In the genomic region with DNA sequence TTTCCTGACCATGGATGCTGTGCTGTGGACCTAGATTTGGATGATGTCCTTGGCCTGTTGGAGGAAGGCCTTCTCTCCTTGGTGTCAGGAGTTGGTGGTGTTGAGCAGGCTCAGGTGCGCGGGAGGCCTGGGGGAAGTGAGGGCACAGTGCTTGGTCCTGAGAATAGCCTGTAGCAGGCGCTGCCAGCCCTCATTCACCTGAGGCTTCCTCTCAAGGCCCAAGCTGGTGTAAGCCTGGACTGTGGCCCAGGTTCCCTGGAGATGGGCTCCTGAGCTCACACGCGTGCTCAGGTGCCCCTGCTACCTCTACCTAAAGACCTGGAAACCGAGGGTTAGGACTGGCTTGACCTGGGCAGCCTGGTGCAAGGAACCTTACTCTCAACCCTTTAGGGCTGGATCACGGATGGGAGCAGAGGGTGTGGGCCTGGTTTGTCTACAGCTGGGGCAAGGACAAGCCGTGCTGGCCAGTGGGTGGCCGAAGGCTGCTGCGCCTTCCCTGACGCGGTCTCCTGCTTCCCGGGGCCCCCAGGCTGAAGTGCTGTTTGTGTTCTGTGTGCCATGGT, we compare ENCODE assay signal across 11 cellular contexts. TPM values are rescaled to one million over a fixed set of nuclear protein-coding genes. Genes with fewer than 3 reads are reported as not detected.
DNase-seq lines count a peak whose midpoint lies in the region; ATAC-seq, FAIRE-seq and TF ChIP-seq lines count a peak whose summit lies in the region.
"Had no signal": no experiment of that assay in that cellular context is flagged by ENCODE, and none has a peak within 500 bp of the region (broad histone marks: within the 10 kb centered on the region; RNA-seq: fewer than 3 reads in every experiment).

No MANE protein-coding gene starts in this region.

- no peak overlapping the region for H3K4me2 ChIP-seq in Karpas-422 (ENCODE audit: low read depth, low read length, poor library complexity, severe bottlenecking)

- peak; percentile 77 for FAIRE-seq in bronchial epithelial cell (lab: Jason Lieb, UNC)

- no peak for DNase-seq in CD4-positive, CD25-positive, alpha-beta regulatory T cell
- DNase-seq in Karpas-422 (peak; percentile 58), bronchial epithelial cell (ENCODE audit: low read depth) (no peak), naive B cell (no peak), omental fat pad (ENCODE audit: low spot score) (no peak), mucosa of gallbladder (ENCODE audit: low spot score) (no peak)
- DNase-seq: hypothalamus, midbrain had no signal

- H3K79me2 ChIP-seq in Karpas-422 (ENCODE audit: low read length) = peaks cover 18% of the 10 kb centered on the region

- peaks cover 25% of the 10 kb centered on the region for H3K4me1 ChIP-seq in CD4-positive, CD25-positive, alpha-beta regulatory T cell (ENCODE audit: control insufficient read depth, insufficient read depth, low read length, poor library complexity, severe bottlenecking)
- peaks cover 28% of the 10 kb centered on the region for H3K4me1 ChIP-seq in Karpas-422 (ENCODE audit: low read length)

- H3K36me3 Mint-ChIP-seq in CD4-positive, CD25-positive, alpha-beta regulatory T cell = no peaks in the 10 kb centered on the region
- H3K36me3 Mint-ChIP-seq in naive B cell = no peaks in the 10 kb centered on the region

- no peaks in the 10 kb centered on the region for H3K9me3 ChIP-seq in CD4-positive, CD25-positive, alpha-beta regulatory T cell (ENCODE audit: control insufficient read depth in 2 of 2, low read length in 2 of 2)
- no peaks in the 10 kb centered on the region for H3K9me3 ChIP-seq in Karpas-422 (ENCODE audit: low read length)

- H3K9me3 Mint-ChIP-seq in CD4-positive, CD25-positive, alpha-beta regulatory T cell = no peaks in the 10 kb centered on the region
- H3K9me3 Mint-ChIP-seq in naive B cell = no peaks in the 10 kb centered on the region

- H3K4me3 ChIP-seq in CD4-positive, CD25-positive, alpha-beta regulatory T cell (ENCODE audit: low read depth, low read length) = no peak overlapping the region
- H3K4me3 ChIP-seq in Karpas-422 (ENCODE audit: low read length) (no peak overlapping the region), bronchial epithelial cell (ENCODE audit: low read depth, low read length) (no peak overlapping the region)

- H2AFZ ChIP-seq in Karpas-422 (ENCODE audit: low read length) = no peak overlapping the region

- H3K9ac ChIP-seq in Karpas-422 (ENCODE audit: low read length) = peak overlapping the region; percentile 36; the same call in 1 of the 2 replicates

- H3K4me1 Mint-ChIP-seq in CD4-positive, CD25-positive, alpha-beta regulatory T cell = peaks cover 4 to 35% (median 23%) of the 10 kb centered on the region in 4 donors
- H3K4me1 Mint-ChIP-seq in naive B cell = peaks cover 34 to 36% (median 35%) of the 10 kb centered on the region in 3 donors

- H3K36me3 ChIP-seq in CD4-positive, CD25-positive, alpha-beta regulatory T cell (ENCODE audit: control insufficient read depth, insufficient read depth, low read length) = no peaks in the 10 kb centered on the region
- H3K36me3 ChIP-seq in Karpas-422 (ENCODE audit: insufficient read depth, low read length) (no peaks in the 10 kb centered on the region), bronchial epithelial cell (ENCODE audit: control insufficient read depth, insufficient read depth, low read length) (no peaks in the 10 kb centered on the region)

- peak overlapping the region; percentile 84 to 94 (median 92) for H3K4me3 Mint-ChIP-seq in CD4-positive, CD25-positive, alpha-beta regulatory T cell
- peak overlapping the region in 7 of 8 donors; percentile 60 to 93 (median 84) for H3K4me3 Mint-ChIP-seq in naive B cell

- no peak overlapping the region for H3K27ac ChIP-seq in CD4-positive, CD25-positive, alpha-beta regulatory T cell (ENCODE audit: insufficient read depth, low read length, poor library complexity, severe bottlenecking)
- no peak overlapping the region for H3K27ac ChIP-seq in Karpas-422 (ENCODE audit: low read length)
- H3K27ac ChIP-seq: C4-2B had no signal

- H3K27me3 ChIP-seq in CD4-positive, CD25-positive, alpha-beta regulatory T cell (ENCODE audit: control insufficient read depth, insufficient read depth, low read length) = no peaks in the 10 kb centered on the region
- H3K27me3 ChIP-seq in Karpas-422 (ENCODE audit: low read length) = no peaks in the 10 kb centered on the region
- H3K27me3 ChIP-seq in bronchial epithelial cell (ENCODE audit: control insufficient read depth, insufficient read depth, low read length) = no peaks in the 10 kb centered on the region

- no peak for ATAC-seq in CD4-positive, CD25-positive, alpha-beta regulatory T cell (ENCODE audit: low read depth in 2 of 2)
- ATAC-seq in naive B cell (ENCODE audit: low read depth in 2 of 2) = no peak
- ATAC-seq in omental fat pad (ENCODE audit: low FRiP score) = no peak
- no peak for ATAC-seq in GM21390 (IDR thresholded peaks at IDR 0.05; ENCODE audit: unreplicated experiment)
- no peak for ATAC-seq in HG02678 (IDR thresholded peaks at IDR 0.05; ENCODE audit: unreplicated experiment)

- TF ChIP-seq CTCF in bronchial epithelial cell (IDR thresholded peaks at IDR 0.05; ENCODE audit: insufficient read depth, low read length, severe bottlenecking) = no peak
- no peak for TF ChIP-seq CTCF in omental fat pad (IDR thresholded peaks at IDR 0.05)

- no peaks in the 10 kb centered on the region for H3K9me2 ChIP-seq in Karpas-422 (replicated peaks; ENCODE audit: insufficient read depth, low read length)

- H3K27me3 Mint-ChIP-seq in CD4-positive, CD25-positive, alpha-beta regulatory T cell = no peaks in the 10 kb centered on the region
- H3K27me3 Mint-ChIP-seq in naive B cell = no peaks in the 10 kb centered on the region

- H3K27ac Mint-ChIP-seq in CD4-positive, CD25-positive, alpha-beta regulatory T cell = peak overlapping the region in 2 of 3 donors; percentile 25 to 80
- peak overlapping the region in 5 of 6 donors; percentile 33 to 97 (median 85) for H3K27ac Mint-ChIP-seq in naive B cell

- H4K20me1 ChIP-seq in Karpas-422 (ENCODE audit: insufficient read depth, low read depth, low read length) = no peaks in the 10 kb centered on the region

RNA-seq across cellular contexts. Expression of gene GRAMD4, which starts 7.8 kb away (rescaled TPM):
- 43.6 TPM for total RNA-seq in CD4-positive, CD25-positive, alpha-beta regulatory T cell
- 1 to 10 TPM; 7.0 to 9.8 (median 7.3) TPM for polyA plus RNA-seq in CD4-positive, CD25-positive, alpha-beta regulatory T cell
- total RNA-seq in Karpas-422 (2014; rRNA removed; shearing (Covaris generic); ENCODE audit: low replicate concordance) = 29.0 and 43.1 TPM in 2 replicates
- total RNA-seq in bronchial epithelial cell (16.8 and 27.3 TPM in 2 replicates), omental fat pad (10 to 100 TPM; 19.1 to 25.4 (median 19.5) TPM), mucosa of gallbladder (142 TPM)
- polyA plus RNA-seq in naive B cell (ENCODE audit: low read depth in 6 of 6) = 10 to 100 TPM in 1 of 6 donors, 1 to 10 TPM in 5; 4.0 to 12.5 (median 6.9) TPM
